Comparison of ENCODE assay signal across 10 cellular contexts in genomic region chr7:41880107-41880506, GRCh38.
DNase-seq lines count a peak whose midpoint lies in the region; ATAC-seq, FAIRE-seq and TF ChIP-seq lines count a peak whose summit lies in the region.
"Had no signal": no experiment of that assay in that cellular context is flagged by ENCODE, and none has a peak within 500 bp of the region (broad histone marks: within the 10 kb centered on the region; RNA-seq: fewer than 3 reads in every experiment).

No MANE protein-coding gene starts in this region.

- peaks cover 9% of the 10 kb centered on the region for H3K27me3 Mint-ChIP-seq in activated naive CD8-positive, alpha-beta T cell treated with anti-CD3 and anti-CD28 coated beads for 36 hours

- no peaks in the 10 kb centered on the region for H3K9me3 ChIP-seq in lower lobe of right lung
- H3K9me3 ChIP-seq: colonic mucosa had no signal

- TF ChIP-seq CTCF in lower lobe of right lung (IDR thresholded peaks at IDR 0.05) = no peak

- peak; percentile 53 for FAIRE-seq in H54 (lab: Jason Lieb, UNC)

- peak; percentile 92 for DNase-seq in AG08395 (ENCODE audit: low spot score)
- peak; percentile 38 for DNase-seq in H54 (ENCODE audit: insufficient read length, low spot score)
- DNase-seq in activated naive CD8-positive, alpha-beta T cell treated with anti-CD3 and anti-CD28 coated beads for 36 hours = no peak
- no peak for DNase-seq in lower lobe of right lung
- DNase-seq in SKM-1 treated with dmso at 0.1 percent for 144 hours (lab: John Stamatoyannopoulos, UW; ENCODE audit: unreplicated experiment) = no peak
- DNase-seq: colonic mucosa, MV-4-11 had no signal

- ATAC-seq in lower lobe of right lung (peak in 1 of 2 donors; percentile 6), HG02852 (IDR thresholded peaks at IDR 0.05; ENCODE audit: unreplicated experiment) (no peak), HG02938 (IDR thresholded peaks at IDR 0.05; ENCODE audit: unreplicated experiment) (no peak), HG02623 (IDR thresholded peaks at IDR 0.05; ENCODE audit: unreplicated experiment) (no peak)

- H3K4me1 Mint-ChIP-seq in activated naive CD8-positive, alpha-beta T cell treated with anti-CD3 and anti-CD28 coated beads for 36 hours = peaks cover 35% of the 10 kb centered on the region

- H3K9me3 Mint-ChIP-seq in activated naive CD8-positive, alpha-beta T cell treated with anti-CD3 and anti-CD28 coated beads for 36 hours = peaks cover 31% of the 10 kb centered on the region

- H3K4me3 Mint-ChIP-seq in activated naive CD8-positive, alpha-beta T cell treated with anti-CD3 and anti-CD28 coated beads for 36 hours = no peak overlapping the region

- H3K36me3 ChIP-seq in lower lobe of right lung = no peaks in the 10 kb centered on the region
- H3K36me3 ChIP-seq: colonic mucosa had no signal

- TF ChIP-seq POLR2A in H54 (IDR thresholded peaks at IDR 0.05; ENCODE audit: low read depth, low read length) = no peak

- H3K27ac Mint-ChIP-seq in activated naive CD8-positive, alpha-beta T cell treated with anti-CD3 and anti-CD28 coated beads for 36 hours = peak overlapping the region; percentile 100

- peaks cover 17% of the 10 kb centered on the region for H3K4me1 ChIP-seq in lower lobe of right lung
- H3K4me1 ChIP-seq: colonic mucosa had no signal

- intact Hi-C loops in lower lobe of right lung (cut with DNase I) = no loop called here

- H3K27me3 ChIP-seq in lower lobe of right lung (ENCODE audit: low read depth) = no peaks in the 10 kb centered on the region
- H3K27me3 ChIP-seq: colonic mucosa had no signal

- H3K4me3 ChIP-seq in lower lobe of right lung = no peak overlapping the region
- H3K4me3 ChIP-seq: colonic mucosa had no signal

- peak overlapping the region; percentile 2 for H3K27ac ChIP-seq in lower lobe of right lung
- H3K27ac ChIP-seq: colonic mucosa had no signal

- H3K36me3 Mint-ChIP-seq in activated naive CD8-positive, alpha-beta T cell treated with anti-CD3 and anti-CD28 coated beads for 36 hours = peaks cover 40% of the 10 kb centered on the region

Comparison
In these comparisons a context has a peak if more than half of its experiments do, and no peak if none do; other contexts are left out.
1. DNase-seq: peak in AG08395 (single experiment) and H54 (single experiment); none in activated naive CD8-positive, alpha-beta T cell treated with anti-CD3 and anti-CD28 coated beads for 36 hours (single experiment), lower lobe of right lung (single experiment) and SKM-1 treated with dmso at 0.1 percent for 144 hours (single experiment).